30 cellular contexts compared by ENCODE assay signal in genomic region chr11:112100457-112100856, GRCh38. TPM values are rescaled to one million over a fixed set of nuclear protein-coding genes. Genes with fewer than 3 reads are reported as not detected.
DNase-seq lines count a peak whose midpoint lies in the region; ATAC-seq, FAIRE-seq and TF ChIP-seq lines count a peak whose summit lies in the region.
"Had no signal": no experiment of that assay in that cellular context is flagged by ENCODE, and none has a peak within 500 bp of the region (broad histone marks: within the 10 kb centered on the region; RNA-seq: fewer than 3 reads in every experiment).

No MANE protein-coding gene starts in this region.

- no peaks in the 10 kb centered on the region for H3K27me3 Mint-ChIP-seq in stimulated activated memory B cell treated with anti-CD40 and anti-IgM and Interleukin-4, amounts not matched to agents 10 μg/mL and 1 μg/mL and 100 μg/mL, for 72 hours
- no peaks in the 10 kb centered on the region for H3K27me3 Mint-ChIP-seq in activated naive CD8-positive, alpha-beta T cell treated with anti-CD3 and anti-CD28 coated beads for 36 hours
- H3K27me3 Mint-ChIP-seq: activated CD8-positive, alpha-beta T cell treated with anti-CD3 and anti-CD28 coated beads for 36 hours; progenitor cell of endocrine pancreas; T-cell had no signal

- peaks cover 28% of the 10 kb centered on the region for H3K36me3 Mint-ChIP-seq in stimulated activated memory B cell treated with anti-CD40 and anti-IgM and Interleukin-4, amounts not matched to agents 10 μg/mL and 1 μg/mL and 100 μg/mL, for 72 hours
- H3K36me3 Mint-ChIP-seq in activated naive CD8-positive, alpha-beta T cell treated with anti-CD3 and anti-CD28 coated beads for 36 hours: no peaks in the 10 kb centered on the region

- no peaks in the 10 kb centered on the region for H3K79me2 ChIP-seq in HepG2 (ENCODE audit: insufficient read depth, low read length)

- no peak for FAIRE-seq in HepG2 (lab: Jason Lieb, UNC)
- FAIRE-seq: H1, HTR-8/SVneo had no signal

- peak overlapping the region; percentile 72 for H3K27ac Mint-ChIP-seq in stimulated activated memory B cell treated with anti-CD40 and anti-IgM and Interleukin-4, amounts not matched to agents 10 μg/mL and 1 μg/mL and 100 μg/mL, for 72 hours
- no peak overlapping the region for H3K27ac Mint-ChIP-seq in activated naive CD8-positive, alpha-beta T cell treated with anti-CD3 and anti-CD28 coated beads for 36 hours
- H3K27ac Mint-ChIP-seq: activated CD8-positive, alpha-beta T cell treated with anti-CD3 and anti-CD28 coated beads for 36 hours; CD8-positive, alpha-beta T cell; T-cell had no signal

- ATAC-seq in Right ventricle myocardium superior (ENCODE audit: poor library complexity): peak; percentile 60
- ATAC-seq in right cardiac atrium: no peak
- ATAC-seq in HepG2: no peak
- ATAC-seq in stimulated activated memory B cell treated with anti-CD40 and anti-IgM and Interleukin-4, amounts not matched to agents 10 μg/mL and 1 μg/mL and 100 μg/mL, for 72 hours: no peak
- no peak for ATAC-seq in GM18909 (IDR thresholded peaks at IDR 0.05; ENCODE audit: poor library complexity, unreplicated experiment)
- ATAC-seq: activated CD4-positive, CD25-positive, alpha-beta regulatory T cell treated with anti-CD3 and anti-CD28 coated beads, Interleukin-2, amount 50 U/mL, for 24 hours; activated CD8-positive, alpha-beta T cell treated with anti-CD3 and anti-CD28 coated beads for 36 hours; CD8-positive, alpha-beta T cell; T-cell had no signal

- TF ChIP-seq RAD21 in HepG2 (CRISPR knock-in tag; IDR thresholded peaks at IDR 0.05): no peak

- H3K9me3 ChIP-seq in right cardiac atrium (ENCODE audit: control insufficient read depth, low read length): no peaks in the 10 kb centered on the region
- H3K9me3 ChIP-seq in HepG2 (ENCODE audit: low read length): no peaks in the 10 kb centered on the region
- H3K9me3 ChIP-seq: heart left ventricle, left ventricle myocardium inferior had no signal

- H3K27ac ChIP-seq in right cardiac atrium (ENCODE audit: low read length) (no peak overlapping the region), HepG2 (ENCODE audit: extremely low read length, insufficient read depth, low read length) (no peak overlapping the region)
- H3K27ac ChIP-seq: 22Rv1, left ventricle myocardium inferior, PC-9 had no signal

- TF ChIP-seq POLR2A in HepG2 (IDR thresholded peaks at IDR 0.05; ENCODE audit: insufficient read depth in 1 of 2, low read depth in 2 of 2, low read length in 2 of 2): no peak

- H2AFZ ChIP-seq in HepG2 (ENCODE audit: low read length): no peak overlapping the region
- H2AFZ ChIP-seq: PC-9 had no signal

- no peaks in the 10 kb centered on the region; a peak in 2 of 5 replicates for H3K36me3 ChIP-seq in HepG2 (replicated peaks in 1 of 2; ENCODE audit: control insufficient read depth in 1 of 2, insufficient read depth in 2 of 2, low read length in 2 of 2)

- in situ Hi-C loops in HepG2 (cut with HindIII; ENCODE audit: extremely low pct_ligation_motif_present, low pct_unique_long_range_greater_than_20kb): no loop called here

- H3K27me3 ChIP-seq in right cardiac atrium (ENCODE audit: control insufficient read depth, insufficient read depth) (no peaks in the 10 kb centered on the region), HepG2 (ENCODE audit: control insufficient read depth in 1 of 2, insufficient read depth in 2 of 2, low read length in 2 of 2) (no peaks in the 10 kb centered on the region)
- H3K27me3 ChIP-seq: heart left ventricle had no signal

- DNase-seq in Right ventricle myocardium superior (no peak), right cardiac atrium (no peak), dedifferentiated amniotic fluid mesenchymal stem cell (ENCODE audit: extremely low spot score) (peak; percentile 43), HepG2 (ENCODE audit: low spot score) (no peak), nucleus accumbens (lab: John Stamatoyannopoulos, UW) (no peak)
- DNase-seq in activated naive CD8-positive, alpha-beta T cell treated with anti-CD3 and anti-CD28 coated beads for 36 hours: no peak
- DNase-seq: activated CD8-positive, alpha-beta T cell treated with anti-CD3 and anti-CD28 coated beads for 36 hours; activated T-cell treated with anti-CD3 and anti-CD28 coated beads, Interleukin-2, amount 50 U/mL, for 1 hour; AML-193; amniotic stem cell; CD8-positive, alpha-beta T cell; heart left ventricle; Kasumi-1; left ventricle myocardium inferior; MV-4-11; NCI-H1694; NCI-H2171 treated with DMSO at 0.1 percent for 48 hours; NCI-H524; NK-92 treated with Interleukin-12 subunit alpha and Interleukin-12 subunit beta, amount 100 ng/mL, for 24 hours; PC-9; stimulated activated CD4-positive, alpha-beta T cell treated with anti-CD3 and anti-CD28 coated beads, Interleukin-1b, Interleukin-23, amount 100 ng/mL, for 48 hours; T-cell had no signal

- H3K9ac ChIP-seq in HepG2 (ENCODE audit: insufficient read depth, low read depth, low read length): no peak overlapping the region

- H3K4me1 ChIP-seq in right cardiac atrium (ENCODE audit: control insufficient read depth, insufficient read depth, low read length) (no peaks in the 10 kb centered on the region), HepG2 (ENCODE audit: insufficient read depth, low read length) (no peaks in the 10 kb centered on the region)

- CTCF ChIA-PET in HepG2 (lab: Yijun Ruan, JAX; ENCODE audit: low intra/inter-chr PET ratio, low total read pairs): no interaction called here

- H3K4me3 ChIP-seq in right cardiac atrium (ENCODE audit: low read length) (no peak overlapping the region), HepG2 (replicated peaks in 1 of 3; ENCODE audit: insufficient read depth in 1 of 3, low read depth in 2 of 3, low read length in 3 of 3) (no peak overlapping the region)
- H3K4me3 ChIP-seq: heart left ventricle, left ventricle myocardium inferior, PC-9 had no signal

- POLR2A ChIA-PET in HepG2 (lab: Yijun Ruan, JAX): interaction anchor here (1.0 kb wide), 1 partner anchor 13 kb away, joined by 3 read pairs; no protein-coding TSS in a partner anchor

- no peak for TF ChIP-seq CTCF in HepG2 (CRISPR knock-in tag; IDR thresholded peaks at IDR 0.05)

- no peaks in the 10 kb centered on the region for H3K9me3 Mint-ChIP-seq in stimulated activated memory B cell treated with anti-CD40 and anti-IgM and Interleukin-4, amounts not matched to agents 10 μg/mL and 1 μg/mL and 100 μg/mL, for 72 hours
- no peaks in the 10 kb centered on the region for H3K9me3 Mint-ChIP-seq in activated naive CD8-positive, alpha-beta T cell treated with anti-CD3 and anti-CD28 coated beads for 36 hours
- H3K9me3 Mint-ChIP-seq: activated CD8-positive, alpha-beta T cell treated with anti-CD3 and anti-CD28 coated beads for 36 hours; CD8-positive, alpha-beta T cell; T-cell had no signal

- H3K4me3 Mint-ChIP-seq in stimulated activated memory B cell treated with anti-CD40 and anti-IgM and Interleukin-4, amounts not matched to agents 10 μg/mL and 1 μg/mL and 100 μg/mL, for 72 hours: no peak overlapping the region
- no peak overlapping the region for H3K4me3 Mint-ChIP-seq in activated naive CD8-positive, alpha-beta T cell treated with anti-CD3 and anti-CD28 coated beads for 36 hours
- H3K4me3 Mint-ChIP-seq: activated CD8-positive, alpha-beta T cell treated with anti-CD3 and anti-CD28 coated beads for 36 hours; CD8-positive, alpha-beta T cell; T-cell had no signal

- H3K4me1 Mint-ChIP-seq in stimulated activated memory B cell treated with anti-CD40 and anti-IgM and Interleukin-4, amounts not matched to agents 10 μg/mL and 1 μg/mL and 100 μg/mL, for 72 hours: peaks cover 8% of the 10 kb centered on the region
- peaks cover 2% of the 10 kb centered on the region for H3K4me1 Mint-ChIP-seq in activated naive CD8-positive, alpha-beta T cell treated with anti-CD3 and anti-CD28 coated beads for 36 hours

- 41% methylated on average over 2 of the region's 2 CpGs for WGBS in right cardiac atrium
- 88% methylated on average over 2 of the region's 2 CpGs for WGBS in HepG2 (ENCODE audit: low lambda C conversion rate)

- no peak overlapping the region for H3K4me2 ChIP-seq in HepG2 (ENCODE audit: low read depth, low read length)
- H3K4me2 ChIP-seq: PC-9 had no signal

- intact Hi-C loops in Right ventricle myocardium superior (cut with DNase I): no loop called here
- intact Hi-C loops in right cardiac atrium (cut with DNase I): no loop called here
- intact Hi-C loops in HepG2 (cut with micrococcal nuclease; ENCODE audit: unreplicated experiment): no loop called here

- no TSS peak for BruUV-seq in HepG2 (replicated peaks; lab: Mats Ljungman, UMichigan)

- H4K20me1 ChIP-seq in HepG2 (ENCODE audit: insufficient read depth, low read length): no peaks in the 10 kb centered on the region

- TF ChIP-seq EP300 in HepG2 (IDR thresholded peaks at IDR 0.05; ENCODE audit: low read depth in 2 of 2, low read length in 2 of 2) (no peak), HepG2 (CRISPR knock-in tag; IDR thresholded peaks at IDR 0.05; ENCODE audit: borderline replicate concordance) (no peak)

RNA-seq across cellular contexts. Expression of gene SDHD, which starts 13.8 kb away (rescaled TPM):
- 255 TPM for total RNA-seq in Right ventricle myocardium superior
- total RNA-seq in right cardiac atrium: 100 to 1,000 TPM; 137 to 205 (median 167) TPM
- 258 TPM for polyA plus RNA-seq in right cardiac atrium
- 123 and 187 TPM in 2 replicates for total RNA-seq in HepG2 (2016; rRNA removed; fragmentation: Illumina TruSeq; extraction: Trizol)
- total RNA-seq in HepG2 (2016; cell fraction: cytosol; rRNA removed; fragmentation: Illumina TruSeq; extraction: Trizol; ENCODE audit: low read depth): 14.7 and 15.7 TPM in 2 replicates
- 133 and 194 TPM in 2 replicates for total RNA-seq in HepG2 (2016; cell fraction: insoluble cytoplasmic fraction; rRNA removed; fragmentation: Illumina TruSeq; extraction: Trizol)
- total RNA-seq in HepG2 (2016; cell fraction: membrane; rRNA removed; fragmentation: Illumina TruSeq; extraction: Trizol): 36.7 and 46.5 TPM in 2 replicates
- total RNA-seq in HepG2 (2016; cell fraction: nucleus; rRNA removed; fragmentation: Illumina TruSeq; extraction: Trizol): 59.2 and 72.0 TPM in 2 replicates
- 117 and 131 TPM in 2 replicates for polyA plus RNA-seq in HepG2 (2011; rRNA removed)
- 110 and 143 TPM in 2 replicates for polyA plus RNA-seq in HepG2 (2011; cell fraction: cytosol; rRNA removed)
- 55.2 and 68.9 TPM in 2 replicates for polyA plus RNA-seq in HepG2 (2011; cell fraction: nucleus; rRNA removed)
- 81.8 and 87.4 TPM in 2 replicates for polyA plus RNA-seq in HepG2 (2012)
- 15.3 and 16.3 TPM in 2 replicates for polyA plus RNA-seq in HepG2 (2016; cell fraction: cytosol; fragmentation: Illumina TruSeq; extraction: Trizol; ENCODE audit: low read depth)
- polyA plus RNA-seq in HepG2 (2016; cell fraction: insoluble cytoplasmic fraction; fragmentation: Illumina TruSeq; extraction: Trizol; ENCODE audit: low read depth): 172 and 198 TPM in 2 replicates
- polyA plus RNA-seq in HepG2 (2016; cell fraction: membrane; fragmentation: Illumina TruSeq; extraction: Trizol; ENCODE audit: low read depth): 35.7 and 38.8 TPM in 2 replicates
- 93.2 and 95.0 TPM in 2 replicates for polyA plus RNA-seq in HepG2 (2016; cell fraction: nucleus; fragmentation: Illumina TruSeq; extraction: Trizol; ENCODE audit: insufficient read depth, low read depth)
- 413 and 446 TPM in 2 replicates for polyA minus RNA-seq in HepG2 (2011; rRNA and poly(A)+ RNA removed; ENCODE audit: low replicate concordance)
- 60.0 and 64.5 TPM in 2 replicates for polyA minus RNA-seq in HepG2 (2011; cell fraction: cytosol; rRNA and poly(A)+ RNA removed)
- 20.6 and 32.0 TPM in 2 replicates for polyA minus RNA-seq in HepG2 (2011; cell fraction: nucleus; rRNA and poly(A)+ RNA removed)
- 100 to 1,000 TPM; 118 to 128 TPM for total RNA-seq in activated naive CD8-positive, alpha-beta T cell treated with anti-CD3 and anti-CD28 coated beads for 36 hours

RNA-seq across cellular contexts. Expression of gene TIMM8B, which starts 13.9 kb away (rescaled TPM):
- total RNA-seq in Right ventricle myocardium superior: 173 TPM
- 100 to 1,000 TPM in 1 of 4 donors, 10 to 100 TPM in 3; 88.8 to 108 (median 90.9) TPM for total RNA-seq in right cardiac atrium
- polyA plus RNA-seq in right cardiac atrium: 167 TPM
- 98.3 and 125 TPM in 2 replicates for total RNA-seq in HepG2 (2016; rRNA removed; fragmentation: Illumina TruSeq; extraction: Trizol)
- 86.0 and 99.1 TPM in 2 replicates for total RNA-seq in HepG2 (2016; cell fraction: cytosol; rRNA removed; fragmentation: Illumina TruSeq; extraction: Trizol; ENCODE audit: low read depth)
- 95.4 and 137 TPM in 2 replicates for total RNA-seq in HepG2 (2016; cell fraction: insoluble cytoplasmic fraction; rRNA removed; fragmentation: Illumina TruSeq; extraction: Trizol)
- total RNA-seq in HepG2 (2016; cell fraction: membrane; rRNA removed; fragmentation: Illumina TruSeq; extraction: Trizol): 151 and 157 TPM in 2 replicates
- 41.0 and 42.0 TPM in 2 replicates for total RNA-seq in HepG2 (2016; cell fraction: nucleus; rRNA removed; fragmentation: Illumina TruSeq; extraction: Trizol)
- polyA plus RNA-seq in HepG2 (2011; rRNA removed): 84.5 and 87.5 TPM in 2 replicates
- 56.0 and 67.8 TPM in 2 replicates for polyA plus RNA-seq in HepG2 (2011; cell fraction: cytosol; rRNA removed)
- polyA plus RNA-seq in HepG2 (2011; cell fraction: nucleus; rRNA removed): 18.9 and 27.2 TPM in 2 replicates
- 42.6 and 43.7 TPM in 2 replicates for polyA plus RNA-seq in HepG2 (2012)
- polyA plus RNA-seq in HepG2 (2016; cell fraction: cytosol; fragmentation: Illumina TruSeq; extraction: Trizol; ENCODE audit: low read depth): 105 and 110 TPM in 2 replicates
- 119 and 131 TPM in 2 replicates for polyA plus RNA-seq in HepG2 (2016; cell fraction: insoluble cytoplasmic fraction; fragmentation: Illumina TruSeq; extraction: Trizol; ENCODE audit: low read depth)
- polyA plus RNA-seq in HepG2 (2016; cell fraction: membrane; fragmentation: Illumina TruSeq; extraction: Trizol; ENCODE audit: low read depth): 134 and 136 TPM in 2 replicates
- 53.8 and 59.9 TPM in 2 replicates for polyA plus RNA-seq in HepG2 (2016; cell fraction: nucleus; fragmentation: Illumina TruSeq; extraction: Trizol; ENCODE audit: insufficient read depth, low read depth)
- 15.2 and 38.1 TPM in 2 replicates for polyA minus RNA-seq in HepG2 (2011; rRNA and poly(A)+ RNA removed; ENCODE audit: low replicate concordance)
- 6.4 and 8.4 TPM in 2 replicates for polyA minus RNA-seq in HepG2 (2011; cell fraction: cytosol; rRNA and poly(A)+ RNA removed)
- 10.0 and 14.3 TPM in 2 replicates for polyA minus RNA-seq in HepG2 (2011; cell fraction: nucleus; rRNA and poly(A)+ RNA removed)
- total RNA-seq in activated naive CD8-positive, alpha-beta T cell treated with anti-CD3 and anti-CD28 coated beads for 36 hours: 10 to 100 TPM; 75.5 to 80.0 TPM

RNA-seq across cellular contexts. Expression of gene NKAPD1, which starts 26.4 kb away (rescaled TPM):
- total RNA-seq in Right ventricle myocardium superior (6.5 TPM), right cardiac atrium (1 to 10 TPM; 8.0 to 9.8 (median 8.3) TPM), HepG2 (2016; rRNA removed; fragmentation: Illumina TruSeq; extraction: Trizol) (22.5 and 31.8 TPM in 2 replicates)
- polyA plus RNA-seq in right cardiac atrium (5.0 TPM), HepG2 (2011; rRNA removed) (8.3 and 11.2 TPM in 2 replicates)
- total RNA-seq in HepG2 (2016; cell fraction: cytosol; rRNA removed; fragmentation: Illumina TruSeq; extraction: Trizol; ENCODE audit: low read depth): 5.5 and 7.1 TPM in 2 replicates
- 24.1 and 31.3 TPM in 2 replicates for total RNA-seq in HepG2 (2016; cell fraction: insoluble cytoplasmic fraction; rRNA removed; fragmentation: Illumina TruSeq; extraction: Trizol)
- 21.5 and 25.6 TPM in 2 replicates for total RNA-seq in HepG2 (2016; cell fraction: membrane; rRNA removed; fragmentation: Illumina TruSeq; extraction: Trizol)
- 12.3 and 17.7 TPM in 2 replicates for total RNA-seq in HepG2 (2016; cell fraction: nucleus; rRNA removed; fragmentation: Illumina TruSeq; extraction: Trizol)
- polyA plus RNA-seq in HepG2 (2011; cell fraction: cytosol; rRNA removed): 5.9 and 8.2 TPM in 2 replicates
- polyA plus RNA-seq in HepG2 (2011; cell fraction: nucleus; rRNA removed): 3.1 and 4.5 TPM in 2 replicates
- polyA plus RNA-seq in HepG2 (2012): 15.3 and 16.6 TPM in 2 replicates
- 5.3 and 5.9 TPM in 2 replicates for polyA plus RNA-seq in HepG2 (2016; cell fraction: cytosol; fragmentation: Illumina TruSeq; extraction: Trizol; ENCODE audit: low read depth)
- 31.6 and 37.6 TPM in 2 replicates for polyA plus RNA-seq in HepG2 (2016; cell fraction: insoluble cytoplasmic fraction; fragmentation: Illumina TruSeq; extraction: Trizol; ENCODE audit: low read depth)
- 13.7 and 14.2 TPM in 2 replicates for polyA plus RNA-seq in HepG2 (2016; cell fraction: membrane; fragmentation: Illumina TruSeq; extraction: Trizol; ENCODE audit: low read depth)
- 17.2 and 18.1 TPM in 2 replicates for polyA plus RNA-seq in HepG2 (2016; cell fraction: nucleus; fragmentation: Illumina TruSeq; extraction: Trizol; ENCODE audit: insufficient read depth, low read depth)
- 7.3 and 9.0 TPM in 2 replicates for polyA minus RNA-seq in HepG2 (2011; rRNA and poly(A)+ RNA removed; ENCODE audit: low replicate concordance)
- polyA minus RNA-seq in HepG2 (2011; cell fraction: cytosol; rRNA and poly(A)+ RNA removed): 8.0 and 9.8 TPM in 2 replicates
- polyA minus RNA-seq in HepG2 (2011; cell fraction: nucleus; rRNA and poly(A)+ RNA removed): 9.3 and 14.2 TPM in 2 replicates
- total RNA-seq in activated naive CD8-positive, alpha-beta T cell treated with anti-CD3 and anti-CD28 coated beads for 36 hours: 10 to 100 TPM; 28.5 to 31.7 TPM

RNA-seq across cellular contexts. Expression of gene PIH1D2, which starts 26.6 kb away (rescaled TPM):
- total RNA-seq in Right ventricle myocardium superior: 1.3 TPM
- total RNA-seq in right cardiac atrium: 1 to 10 TPM; 1.2 to 1.8 (median 1.6) TPM
- 1.8 TPM for polyA plus RNA-seq in right cardiac atrium
- 2.7 and 2.8 TPM in 2 replicates for total RNA-seq in HepG2 (2016; rRNA removed; fragmentation: Illumina TruSeq; extraction: Trizol)
- total RNA-seq in HepG2 (2016; cell fraction: cytosol; rRNA removed; fragmentation: Illumina TruSeq; extraction: Trizol; ENCODE audit: low read depth): 0.53 and 1.0 TPM in 2 replicates
- 2.0 and 2.4 TPM in 2 replicates for total RNA-seq in HepG2 (2016; cell fraction: insoluble cytoplasmic fraction; rRNA removed; fragmentation: Illumina TruSeq; extraction: Trizol)
- 1.1 and 1.4 TPM in 2 replicates for total RNA-seq in HepG2 (2016; cell fraction: membrane; rRNA removed; fragmentation: Illumina TruSeq; extraction: Trizol)
- total RNA-seq in HepG2 (2016; cell fraction: nucleus; rRNA removed; fragmentation: Illumina TruSeq; extraction: Trizol): 0.93 and 2.3 TPM in 2 replicates
- 0.49 and 0.61 TPM in 2 replicates for polyA plus RNA-seq in HepG2 (2011; rRNA removed)
- polyA plus RNA-seq in HepG2 (2011; cell fraction: cytosol; rRNA removed): 0.23 and 0.24 TPM in 2 replicates
- polyA plus RNA-seq in HepG2 (2011; cell fraction: nucleus; rRNA removed): 0.50 and 0.55 TPM in 2 replicates
- 0.24 and 0.52 TPM in 2 replicates for polyA plus RNA-seq in HepG2 (2012)
- 0.49 and 0.62 TPM in 2 replicates for polyA plus RNA-seq in HepG2 (2016; cell fraction: cytosol; fragmentation: Illumina TruSeq; extraction: Trizol; ENCODE audit: low read depth)
- 1.7 and 2.2 TPM in 2 replicates for polyA plus RNA-seq in HepG2 (2016; cell fraction: insoluble cytoplasmic fraction; fragmentation: Illumina TruSeq; extraction: Trizol; ENCODE audit: low read depth)
- 0.73 and 0.88 TPM in 2 replicates for polyA plus RNA-seq in HepG2 (2016; cell fraction: membrane; fragmentation: Illumina TruSeq; extraction: Trizol; ENCODE audit: low read depth)
- polyA plus RNA-seq in HepG2 (2016; cell fraction: nucleus; fragmentation: Illumina TruSeq; extraction: Trizol; ENCODE audit: insufficient read depth, low read depth): 1.6 and 2.0 TPM in 2 replicates
- polyA minus RNA-seq in HepG2 (2011; rRNA and poly(A)+ RNA removed; ENCODE audit: low replicate concordance): 0.16 and 0.65 TPM in 2 replicates
- not detected in 2 replicates for polyA minus RNA-seq in HepG2 (2011; cell fraction: cytosol; rRNA and poly(A)+ RNA removed)
- polyA minus RNA-seq in HepG2 (2011; cell fraction: nucleus; rRNA and poly(A)+ RNA removed): 0.52 and 1.1 TPM in 2 replicates
- total RNA-seq in activated naive CD8-positive, alpha-beta T cell treated with anti-CD3 and anti-CD28 coated beads for 36 hours: under 1 TPM; 0.32 to 0.82 TPM
- total RNA-seq: mononuclear cell had no signal
